1 cellular context compared by ENCODE assay signal in the genomic region with DNA sequence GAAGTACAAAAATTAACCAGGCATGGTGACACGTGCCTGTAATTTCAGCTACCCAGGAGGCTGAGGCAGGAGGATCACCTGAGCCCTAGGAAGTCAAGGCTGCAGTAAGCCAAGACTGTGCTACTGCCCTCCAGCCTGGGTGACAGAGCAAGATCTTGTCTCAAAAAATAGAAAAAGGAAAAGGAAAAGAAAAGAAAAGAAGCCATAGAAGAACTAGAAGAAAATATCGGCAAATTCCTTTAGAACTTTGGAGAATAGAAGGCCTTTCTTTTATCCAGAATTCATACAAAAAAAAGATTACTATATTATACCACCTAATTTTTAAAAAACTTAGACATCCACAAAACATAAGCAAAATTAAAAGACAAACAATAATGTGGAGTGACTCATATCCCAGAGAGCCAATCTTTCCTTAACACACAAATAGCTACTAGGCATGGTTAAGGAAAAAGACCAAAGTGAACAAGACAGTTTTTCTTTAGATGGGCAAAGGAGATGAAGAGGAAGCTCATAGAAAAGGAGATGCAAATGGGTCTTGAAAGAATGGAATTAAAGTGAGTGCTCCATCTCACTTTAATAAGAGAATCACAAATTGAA.
TF ChIP-seq lines count a peak whose summit lies in the region.

No MANE protein-coding gene starts in this region.

TF ChIP-seq in SK-N-SH, 30 proteins besides CTCF, POLR2A, EP300 and RAD21:
- TF ChIP-seq FOXJ3 (CRISPR knock-in tag; IDR thresholded peaks at IDR 0.05) (no peak), RCOR1 (IDR thresholded peaks at IDR 0.05; ENCODE audit: low read length) (no peak), RXRA (IDR thresholded peaks at IDR 0.05; ENCODE audit: borderline replicate concordance, low read depth) (no peak), POLR2AphosphoS5 (IDR thresholded peaks at IDR 0.05; ENCODE audit: low read depth, low read length) (no peak), MEF2A (IDR thresholded peaks at IDR 0.05; ENCODE audit: borderline replicate concordance, low read depth) (no peak), RFX5 (IDR thresholded peaks at IDR 0.05; ENCODE audit: low read length) (no peak), FOSL2 (IDR thresholded peaks at IDR 0.05; ENCODE audit: borderline replicate concordance, low read depth) (no peak), MXI1 (IDR thresholded peaks at IDR 0.05; ENCODE audit: low read depth, low read length) (no peak), NFIC (IDR thresholded peaks at IDR 0.05; ENCODE audit: borderline replicate concordance) (no peak)
- TF ChIP-seq, protein P1, sequence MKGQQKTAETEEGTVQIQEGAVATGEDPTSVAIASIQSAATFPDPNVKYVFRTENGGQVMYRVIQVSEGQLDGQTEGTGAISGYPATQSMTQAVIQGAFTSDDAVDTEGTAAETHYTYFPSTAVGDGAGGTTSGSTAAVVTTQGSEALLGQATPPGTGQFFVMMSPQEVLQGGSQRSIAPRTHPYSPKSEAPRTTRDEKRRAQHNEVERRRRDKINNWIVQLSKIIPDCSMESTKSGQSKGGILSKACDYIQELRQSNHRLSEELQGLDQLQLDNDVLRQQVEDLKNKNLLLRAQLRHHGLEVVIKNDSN (IDR thresholded peaks at IDR 0.05; ENCODE audit: borderline replicate concordance, low read depth) = no peak
- TF ChIP-seq, protein P2, sequence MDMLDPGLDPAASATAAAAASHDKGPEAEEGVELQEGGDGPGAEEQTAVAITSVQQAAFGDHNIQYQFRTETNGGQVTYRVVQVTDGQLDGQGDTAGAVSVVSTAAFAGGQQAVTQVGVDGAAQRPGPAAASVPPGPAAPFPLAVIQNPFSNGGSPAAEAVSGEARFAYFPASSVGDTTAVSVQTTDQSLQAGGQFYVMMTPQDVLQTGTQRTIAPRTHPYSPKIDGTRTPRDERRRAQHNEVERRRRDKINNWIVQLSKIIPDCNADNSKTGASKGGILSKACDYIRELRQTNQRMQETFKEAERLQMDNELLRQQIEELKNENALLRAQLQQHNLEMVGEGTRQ (IDR thresholded peaks at IDR 0.05; ENCODE audit: borderline replicate concordance, low read depth, low read length) = no peak
TF ChIP-seq in SK-N-SH: peak in this region for 0.
